ENCODE assay signal across 1 cellular context in the genomic region with DNA sequence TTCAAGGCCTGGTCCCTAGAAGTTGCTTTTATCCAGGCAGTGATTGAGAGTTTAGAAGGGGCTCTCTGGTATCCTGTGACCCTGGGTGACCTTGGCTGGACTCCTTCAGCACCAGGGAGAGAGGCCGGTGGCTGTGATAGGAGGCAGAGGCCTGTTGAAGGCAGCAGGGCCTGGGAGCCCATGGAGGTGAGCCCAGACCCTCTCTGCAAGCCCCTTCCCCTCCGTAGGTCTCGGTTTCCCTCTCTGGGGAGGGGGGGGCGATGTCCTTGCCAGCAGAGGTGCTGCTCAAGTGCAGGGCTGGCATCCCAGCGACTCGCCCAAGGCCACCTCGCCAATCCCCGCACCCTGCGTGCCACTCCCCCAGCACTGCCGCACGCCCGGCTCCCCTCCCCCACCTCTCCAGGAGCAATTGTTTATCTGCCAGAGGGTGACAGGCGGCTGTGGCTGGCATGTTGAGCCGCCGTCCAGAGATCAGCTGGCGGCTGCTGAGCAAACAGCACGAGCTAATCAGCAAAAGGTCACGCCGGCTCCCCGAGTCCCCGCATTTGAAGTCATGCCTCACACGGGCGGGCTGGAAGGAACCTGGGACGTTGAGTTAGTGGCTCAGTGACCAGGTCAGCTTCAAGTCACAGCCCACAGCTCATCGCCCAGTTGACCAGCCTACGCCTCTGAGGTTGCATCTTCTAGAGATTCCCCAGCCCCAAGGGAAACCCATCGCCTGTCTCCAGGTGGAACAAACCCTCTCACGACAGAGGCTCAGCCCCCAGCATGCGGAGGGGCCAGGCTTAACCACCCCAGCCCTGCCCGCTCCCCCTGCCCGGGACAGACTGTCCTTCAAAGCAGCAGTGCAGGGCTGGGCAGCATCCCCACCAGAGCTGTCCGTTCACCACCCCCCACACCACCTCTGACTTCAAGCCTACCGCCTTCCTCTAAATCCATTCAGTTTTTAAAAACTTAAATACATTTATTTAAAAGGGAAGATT.
A peak's percentile ranks its signal among the peaks of the same experiment; 100 is the strongest.
TF ChIP-seq lines count a peak whose summit lies in the region.

No MANE protein-coding gene starts in this region.

TF ChIP-seq in HepG2, 621 proteins besides CTCF, POLR2A, EP300 and RAD21 (continued from another document and continues in another):
- TF ChIP-seq KMT2B (CRISPR knock-in tag; IDR thresholded peaks at IDR 0.05) (peak; percentile 47; the same call in 1 of the 2 replicates), ZFP36L2 (CRISPR knock-in tag; IDR thresholded peaks at IDR 0.05) (0 out of 2 replicates have a peak, but pooled peaks have one; percentile 26), SUZ12 (IDR thresholded peaks at IDR 0.05; ENCODE audit: low read depth, low read length) (no peak), ZNF496 (CRISPR knock-in tag; IDR thresholded peaks at IDR 0.05; ENCODE audit: insufficient replicate concordance) (no peak), ZNF775 (CRISPR knock-in tag; IDR thresholded peaks at IDR 0.05; ENCODE audit: borderline replicate concordance) (no peak), ZNF747 (CRISPR knock-in tag; IDR thresholded peaks at IDR 0.05; ENCODE audit: borderline replicate concordance) (no peak; the same call in 1 of the 2 replicates), ZC3H13 (CRISPR knock-in tag; IDR thresholded peaks at IDR 0.05) (peak; percentile 95), ARID2 (CRISPR knock-in tag; IDR thresholded peaks at IDR 0.05; ENCODE audit: borderline replicate concordance) (peak; percentile 93), RFX1 (IDR thresholded peaks at IDR 0.05) (no peak), GTF2F1 (IDR thresholded peaks at IDR 0.05; ENCODE audit: low read length) (no peak), GPBP1L1 (CRISPR knock-in tag; IDR thresholded peaks at IDR 0.05) (no peak), NR3C1 (CRISPR knock-in tag; IDR thresholded peaks at IDR 0.05) (no peak), FOXJ3 (CRISPR knock-in tag; IDR thresholded peaks at IDR 0.05; ENCODE audit: borderline replicate concordance) (peak; percentile 98), KDM6A (CRISPR knock-in tag; IDR thresholded peaks at IDR 0.05; ENCODE audit: low read depth) (peak; percentile 92), NFIC (IDR thresholded peaks at IDR 0.05; ENCODE audit: low read length) (peak; percentile 77), MZF1 (CRISPR knock-in tag; IDR thresholded peaks at IDR 0.05; ENCODE audit: borderline replicate concordance) (peak; percentile 42; the same call in 1 of the 2 replicates), GRHL1 (CRISPR knock-in tag; conservative IDR thresholded peaks at IDR 0.05) (0 out of 2 replicates have a peak, but pooled peaks have one; percentile 31), HCFC1 (IDR thresholded peaks at IDR 0.05; ENCODE audit: low read depth, low read length) (no peak), MYC (CRISPR knock-in tag; IDR thresholded peaks at IDR 0.05; ENCODE audit: borderline replicate concordance) (peak; percentile 87; the same call in 1 of the 2 replicates), MXD4 (CRISPR knock-in tag; IDR thresholded peaks at IDR 0.05) (peak; percentile 49; the same call in 1 of the 2 replicates), ZFY (CRISPR knock-in tag; IDR thresholded peaks at IDR 0.05) (peak; percentile 51; the same call in 1 of the 2 replicates), ZNF580 (CRISPR knock-in tag; IDR thresholded peaks at IDR 0.05; ENCODE audit: borderline replicate concordance, low read depth) (peak; percentile 79; the same call in 1 of the 2 replicates), U2AF1 (optimal IDR thresholded peaks at IDR 0.05; ENCODE audit: low read depth, low read length) (no peak), ARNT2 (CRISPR knock-in tag; IDR thresholded peaks at IDR 0.05; ENCODE audit: low read depth) (peak; percentile 95), SRSF4 (IDR thresholded peaks at IDR 0.05; ENCODE audit: low read depth, low read length, poor library complexity, severe bottlenecking) (no peak), KLF11 (CRISPR knock-in tag; IDR thresholded peaks at IDR 0.05) (0 out of 2 replicates have a peak, but pooled peaks have one; percentile 51), HOXA7 (CRISPR knock-in tag; IDR thresholded peaks at IDR 0.05) (no peak), ZNF558 (CRISPR knock-in tag; IDR thresholded peaks at IDR 0.05; ENCODE audit: borderline replicate concordance) (peak; percentile 66; the same call in 1 of the 2 replicates), CC2D1A (CRISPR knock-in tag; IDR thresholded peaks at IDR 0.05) (no peak), ZNF329 (CRISPR knock-in tag; IDR thresholded peaks at IDR 0.05; ENCODE audit: low read depth) (peak; percentile 88; the same call in 1 of the 2 replicates), ZNF12 (CRISPR knock-in tag; IDR thresholded peaks at IDR 0.05) (0 out of 2 replicates have a peak, but pooled peaks have one; percentile 39), SIX1 (CRISPR knock-in tag; IDR thresholded peaks at IDR 0.05; ENCODE audit: borderline replicate concordance) (no peak), YEATS4 (CRISPR knock-in tag; IDR thresholded peaks at IDR 0.05; ENCODE audit: borderline replicate concordance) (peak; percentile 79; the same call in 1 of the 2 replicates), PHF20 (CRISPR knock-in tag; IDR thresholded peaks at IDR 0.05) (peak; percentile 52), STAT5B (CRISPR knock-in tag; IDR thresholded peaks at IDR 0.05) (peak; percentile 36; the same call in 1 of the 2 replicates), RCOR2 (CRISPR knock-in tag; IDR thresholded peaks at IDR 0.05) (peak; percentile 61; the same call in 1 of the 2 replicates), ZNF441 (CRISPR knock-in tag; IDR thresholded peaks at IDR 0.05; ENCODE audit: borderline replicate concordance) (peak; percentile 86; the same call in 1 of the 2 replicates), NFKB2 (CRISPR knock-in tag; IDR thresholded peaks at IDR 0.05; ENCODE audit: borderline replicate concordance) (peak; percentile 90; the same call in 1 of the 2 replicates), ZFP62 (CRISPR knock-in tag; IDR thresholded peaks at IDR 0.05) (no peak), NFRKB (IDR thresholded peaks at IDR 0.05) (no peak), RORA (CRISPR knock-in tag; IDR thresholded peaks at IDR 0.05) (no peak), SALL1 (CRISPR knock-in tag; IDR thresholded peaks at IDR 0.05) (peak; percentile 99), ZFAT (CRISPR knock-in tag; conservative IDR thresholded peaks at IDR 0.05) (no peak), HDAC6 (IDR thresholded peaks at IDR 0.05; ENCODE audit: low read depth, low read length) (no peak), MNT (IDR thresholded peaks at IDR 0.05) (peak; percentile 75), HHEX (CRISPR knock-in tag; IDR thresholded peaks at IDR 0.05) (peak; percentile 67), DNMT3B (CRISPR knock-in tag; conservative IDR thresholded peaks at IDR 0.05) (no peak)
- TF ChIP-seq, protein P1, sequence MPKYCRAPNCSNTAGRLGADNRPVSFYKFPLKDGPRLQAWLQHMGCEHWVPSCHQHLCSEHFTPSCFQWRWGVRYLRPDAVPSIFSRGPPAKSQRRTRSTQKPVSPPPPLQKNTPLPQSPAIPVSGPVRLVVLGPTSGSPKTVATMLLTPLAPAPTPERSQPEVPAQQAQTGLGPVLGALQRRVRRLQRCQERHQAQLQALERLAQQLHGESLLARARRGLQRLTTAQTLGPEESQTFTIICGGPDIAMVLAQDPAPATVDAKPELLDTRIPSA (CRISPR knock-in tag; IDR thresholded peaks at IDR 0.05; ENCODE audit: borderline replicate concordance): no peak
- TF ChIP-seq, protein P2, sequence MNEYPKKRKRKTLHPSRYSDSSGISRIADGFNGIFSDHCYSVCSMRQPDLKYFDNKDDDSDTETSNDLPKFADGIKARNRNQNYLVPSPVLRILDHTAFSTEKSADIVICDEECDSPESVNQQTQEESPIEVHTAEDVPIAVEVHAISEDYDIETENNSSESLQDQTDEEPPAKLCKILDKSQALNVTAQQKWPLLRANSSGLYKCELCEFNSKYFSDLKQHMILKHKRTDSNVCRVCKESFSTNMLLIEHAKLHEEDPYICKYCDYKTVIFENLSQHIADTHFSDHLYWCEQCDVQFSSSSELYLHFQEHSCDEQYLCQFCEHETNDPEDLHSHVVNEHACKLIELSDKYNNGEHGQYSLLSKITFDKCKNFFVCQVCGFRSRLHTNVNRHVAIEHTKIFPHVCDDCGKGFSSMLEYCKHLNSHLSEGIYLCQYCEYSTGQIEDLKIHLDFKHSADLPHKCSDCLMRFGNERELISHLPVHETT (CRISPR knock-in tag; conservative IDR thresholded peaks at IDR 0.05): peak; percentile 66; the same call in 1 of the 2 replicates
- TF ChIP-seq, protein P3, sequence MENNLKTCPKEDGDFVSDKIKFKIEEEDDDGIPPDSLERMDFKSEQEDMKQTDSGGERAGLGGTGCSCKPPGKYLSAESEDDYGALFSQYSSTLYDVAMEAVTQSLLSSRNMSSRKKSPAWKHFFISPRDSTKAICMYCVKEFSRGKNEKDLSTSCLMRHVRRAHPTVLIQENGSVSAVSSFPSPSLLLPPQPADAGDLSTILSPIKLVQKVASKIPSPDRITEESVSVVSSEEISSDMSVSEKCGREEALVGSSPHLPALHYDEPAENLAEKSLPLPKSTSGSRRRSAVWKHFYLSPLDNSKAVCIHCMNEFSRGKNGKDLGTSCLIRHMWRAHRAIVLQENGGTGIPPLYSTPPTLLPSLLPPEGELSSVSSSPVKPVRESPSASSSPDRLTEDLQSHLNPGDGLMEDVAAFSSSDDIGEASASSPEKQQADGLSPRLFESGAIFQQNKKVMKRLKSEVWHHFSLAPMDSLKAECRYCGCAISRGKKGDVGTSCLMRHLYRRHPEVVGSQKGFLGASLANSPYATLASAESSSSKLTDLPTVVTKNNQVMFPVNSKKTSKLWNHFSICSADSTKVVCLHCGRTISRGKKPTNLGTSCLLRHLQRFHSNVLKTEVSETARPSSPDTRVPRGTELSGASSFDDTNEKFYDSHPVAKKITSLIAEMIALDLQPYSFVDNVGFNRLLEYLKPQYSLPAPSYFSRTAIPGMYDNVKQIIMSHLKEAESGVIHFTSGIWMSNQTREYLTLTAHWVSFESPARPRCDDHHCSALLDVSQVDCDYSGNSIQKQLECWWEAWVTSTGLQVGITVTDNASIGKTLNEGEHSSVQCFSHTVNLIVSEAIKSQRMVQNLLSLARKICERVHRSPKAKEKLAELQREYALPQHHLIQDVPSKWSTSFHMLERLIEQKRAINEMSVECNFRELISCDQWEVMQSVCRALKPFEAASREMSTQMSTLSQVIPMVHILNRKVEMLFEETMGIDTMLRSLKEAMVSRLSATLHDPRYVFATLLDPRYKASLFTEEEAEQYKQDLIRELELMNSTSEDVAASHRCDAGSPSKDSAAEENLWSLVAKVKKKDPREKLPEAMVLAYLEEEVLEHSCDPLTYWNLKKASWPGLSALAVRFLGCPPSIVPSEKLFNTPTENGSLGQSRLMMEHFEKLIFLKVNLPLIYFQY (CRISPR knock-in tag; IDR thresholded peaks at IDR 0.05; ENCODE audit: borderline replicate concordance): no peak
- TF ChIP-seq, protein P4, sequence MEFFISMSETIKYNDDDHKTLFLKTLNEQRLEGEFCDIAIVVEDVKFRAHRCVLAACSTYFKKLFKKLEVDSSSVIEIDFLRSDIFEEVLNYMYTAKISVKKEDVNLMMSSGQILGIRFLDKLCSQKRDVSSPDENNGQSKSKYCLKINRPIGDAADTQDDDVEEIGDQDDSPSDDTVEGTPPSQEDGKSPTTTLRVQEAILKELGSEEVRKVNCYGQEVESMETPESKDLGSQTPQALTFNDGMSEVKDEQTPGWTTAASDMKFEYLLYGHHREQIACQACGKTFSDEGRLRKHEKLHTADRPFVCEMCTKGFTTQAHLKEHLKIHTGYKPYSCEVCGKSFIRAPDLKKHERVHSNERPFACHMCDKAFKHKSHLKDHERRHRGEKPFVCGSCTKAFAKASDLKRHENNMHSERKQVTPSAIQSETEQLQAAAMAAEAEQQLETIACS (CRISPR knock-in tag; IDR thresholded peaks at IDR 0.05): 0 out of 2 replicates have a peak, but pooled peaks have one; percentile 54
- TF ChIP-seq, protein P5, sequence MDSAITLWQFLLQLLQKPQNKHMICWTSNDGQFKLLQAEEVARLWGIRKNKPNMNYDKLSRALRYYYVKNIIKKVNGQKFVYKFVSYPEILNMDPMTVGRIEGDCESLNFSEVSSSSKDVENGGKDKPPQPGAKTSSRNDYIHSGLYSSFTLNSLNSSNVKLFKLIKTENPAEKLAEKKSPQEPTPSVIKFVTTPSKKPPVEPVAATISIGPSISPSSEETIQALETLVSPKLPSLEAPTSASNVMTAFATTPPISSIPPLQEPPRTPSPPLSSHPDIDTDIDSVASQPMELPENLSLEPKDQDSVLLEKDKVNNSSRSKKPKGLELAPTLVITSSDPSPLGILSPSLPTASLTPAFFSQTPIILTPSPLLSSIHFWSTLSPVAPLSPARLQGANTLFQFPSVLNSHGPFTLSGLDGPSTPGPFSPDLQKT (CRISPR knock-in tag; IDR thresholded peaks at IDR 0.05; ENCODE audit: borderline replicate concordance): no peak
